17 cellular contexts compared by ENCODE assay signal in the genomic region with DNA sequence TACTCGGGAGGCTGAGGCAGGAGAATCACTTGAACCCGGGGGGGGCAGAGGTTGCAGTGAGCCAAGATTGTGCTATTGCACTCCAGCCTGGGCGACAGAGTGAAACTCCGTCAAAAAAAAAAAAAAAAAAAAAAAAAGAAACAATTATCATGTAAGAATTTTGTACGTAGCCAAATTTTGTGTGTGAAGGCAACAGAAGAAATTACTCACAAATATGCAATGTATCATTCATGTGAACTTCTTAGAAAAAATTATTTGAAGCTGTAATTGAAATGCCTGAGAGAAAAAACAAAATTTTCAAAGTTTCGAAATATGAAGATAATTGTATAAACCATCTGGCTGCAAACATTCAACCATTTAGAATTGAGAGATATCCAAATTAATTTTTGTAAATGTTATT.
"Had no signal": no experiment of that assay in that cellular context is flagged by ENCODE, and none has a peak within 500 bp of the region (broad histone marks: within the 10 kb centered on the region; RNA-seq: fewer than 3 reads in every experiment).

No MANE protein-coding gene starts in this region.

- H3K27ac Mint-ChIP-seq: activated B cell treated with CpG ODN at 0.5 μM for 24 hours; activated naive CD8-positive, alpha-beta T cell treated with anti-CD3 and anti-CD28 coated beads, Interleukin-2, amount 10 ng/mL, durations not matched to agents 7 days and 5 days; effector memory CD8-positive, alpha-beta T cell; naive thymus-derived CD4-positive, alpha-beta T cell; type B pancreatic cell had no signal

- H3K36me3 Mint-ChIP-seq: activated naive CD8-positive, alpha-beta T cell treated with anti-CD3 and anti-CD28 coated beads, Interleukin-2, amount 10 ng/mL, durations not matched to agents 7 days and 5 days; naive thymus-derived CD4-positive, alpha-beta T cell; type B pancreatic cell had no signal

- H3K4me3 ChIP-seq: gastroesophageal sphincter, mucosa of descending colon had no signal

- ATAC-seq: effector memory CD8-positive, alpha-beta T cell; gastroesophageal sphincter; left lobe of liver; mucosa of descending colon; naive thymus-derived CD4-positive, alpha-beta T cell; stimulated activated naive CD8-positive, alpha-beta T cell treated with anti-CD3 and anti-CD28 coated beads, Interleukin-15, Interleukin-2, amounts not matched to agents 100 U/mL and 50 U/mL, for 24 hours had no signal

- H3K9me3 Mint-ChIP-seq: activated B cell treated with CpG ODN at 0.5 μM for 24 hours; activated naive CD8-positive, alpha-beta T cell treated with anti-CD3 and anti-CD28 coated beads, Interleukin-2, amount 10 ng/mL, durations not matched to agents 7 days and 5 days had no signal

- H3K9me3 ChIP-seq: gastroesophageal sphincter, mucosa of descending colon had no signal

- FAIRE-seq: islet of Langerhans had no signal

- H3K27me3 ChIP-seq: gastroesophageal sphincter had no signal

- H3K27me3 Mint-ChIP-seq: type B pancreatic cell had no signal

- H3K9ac ChIP-seq: parathyroid adenoma had no signal

- H3K4me3 Mint-ChIP-seq: activated B cell treated with CpG ODN at 0.5 μM for 24 hours; activated naive CD8-positive, alpha-beta T cell treated with anti-CD3 and anti-CD28 coated beads, Interleukin-2, amount 10 ng/mL, durations not matched to agents 7 days and 5 days; effector memory CD8-positive, alpha-beta T cell; naive thymus-derived CD4-positive, alpha-beta T cell had no signal

- DNase-seq: activated B cell treated with CpG ODN at 0.5 μM for 24 hours; activated CD4-positive, alpha-beta T cell treated with anti-CD3 and anti-CD28 coated beads for 48 hours; activated CD8-positive, alpha-beta memory T cell treated with anti-CD3 and anti-CD28 coated beads, Interleukin-2, amount 50 U/mL, for 48 hours; activated naive CD8-positive, alpha-beta T cell treated with anti-CD3 and anti-CD28 coated beads, Interleukin-2, amount 10 ng/mL, durations not matched to agents 7 days and 5 days; anterior cingulate cortex; dermis blood vessel endothelial cell; effector memory CD8-positive, alpha-beta T cell; mucosa of descending colon; naive thymus-derived CD4-positive, alpha-beta T cell; stimulated activated CD4-positive, alpha-beta T cell treated with anti-CD3 and anti-CD28 coated beads, Interleukin-15, amount 100 ng/mL, for 24 hours; stimulated activated CD4-positive, alpha-beta T cell treated with anti-CD3 and anti-CD28 coated beads, Interleukin-4, amount 100 ng/mL, for 24 hours; stimulated activated naive CD8-positive, alpha-beta T cell treated with anti-CD3 and anti-CD28 coated beads, Interleukin-15, Interleukin-2, amounts not matched to agents 100 U/mL and 50 U/mL, for 24 hours had no signal

- H3K79me2 ChIP-seq: parathyroid adenoma had no signal

- H2AFZ ChIP-seq: parathyroid adenoma had no signal

- H3K4me1 Mint-ChIP-seq: activated B cell treated with CpG ODN at 0.5 μM for 24 hours; activated naive CD8-positive, alpha-beta T cell treated with anti-CD3 and anti-CD28 coated beads, Interleukin-2, amount 10 ng/mL, durations not matched to agents 7 days and 5 days; naive thymus-derived CD4-positive, alpha-beta T cell had no signal

- H3K4me1 ChIP-seq: gastroesophageal sphincter, parathyroid adenoma had no signal

- H3K27ac ChIP-seq: gastroesophageal sphincter, parathyroid adenoma had no signal

- H3K36me3 ChIP-seq: gastroesophageal sphincter had no signal
